26 cellular contexts compared by ENCODE assay signal in genomic region chr1:145806844-145807243, GRCh38.
"Had no signal": no experiment of that assay in that cellular context is flagged by ENCODE, and none has a peak within 500 bp of the region (broad histone marks: within the 10 kb centered on the region; RNA-seq: fewer than 3 reads in every experiment).

No MANE protein-coding gene starts in this region.

- H3K36me3 ChIP-seq: left ventricle myocardium inferior, neural progenitor cell, neutrophil, right atrium auricular region, right lobe of liver, stomach, thyroid gland, transverse colon, upper lobe of left lung, vagina had no signal

- DNase-seq: hypothalamus; immature natural killer cell; islet precursor cell; left ventricle myocardium inferior; mesendoderm; naive B cell; natural killer cell; nephron progenitor cell; occipital lobe; right lobe of liver; stimulated activated CD4-positive, alpha-beta T cell treated with anti-CD3 and anti-CD28 coated beads, Interleukin-1b, Interleukin-23, amount 100 ng/mL, for 48 hours; stimulated activated CD4-positive, alpha-beta T cell treated with anti-CD3 and anti-CD28 coated beads, Interleukin-2, amount 100 ng/mL, for 48 hours; stimulated activated naive B cell treated with anti-CD40 and anti-IgM and Interleukin-4, amounts not matched to agents 10 μg/mL and 1 μg/mL and 100 μg/mL, for 72 hours; stimulated activated naive CD8-positive, alpha-beta T cell treated with anti-CD3 and anti-CD28 coated beads, Interleukin-15, Interleukin-2, amounts not matched to agents 100 U/mL and 50 U/mL, for 24 hours; stomach; testis; thyroid gland; transverse colon; upper lobe of left lung had no signal

- H3K27me3 ChIP-seq: neural progenitor cell, neutrophil, right atrium auricular region, right lobe of liver, stomach, testis, thyroid gland, transverse colon, upper lobe of left lung, vagina had no signal

- ATAC-seq: natural killer cell; right lobe of liver; stimulated activated naive B cell treated with anti-CD40 and anti-IgM and Interleukin-4, amounts not matched to agents 10 μg/mL and 1 μg/mL and 100 μg/mL, for 72 hours; stimulated activated naive CD8-positive, alpha-beta T cell treated with anti-CD3 and anti-CD28 coated beads, Interleukin-15, Interleukin-2, amounts not matched to agents 100 U/mL and 50 U/mL, for 24 hours had no signal

- H2AFZ ChIP-seq: neural progenitor cell, parathyroid adenoma had no signal

- H3K9ac ChIP-seq: neural progenitor cell, parathyroid adenoma had no signal

- H3K4me1 ChIP-seq: right lobe of liver had no signal

- H3K9me3 ChIP-seq: left ventricle myocardium inferior, neutrophil, right atrium auricular region, right lobe of liver, stomach, testis, thyroid gland, transverse colon, upper lobe of left lung, vagina had no signal

- H3K4me3 ChIP-seq: left ventricle myocardium inferior, lung, neural progenitor cell, right atrium auricular region, right lobe of liver, smooth muscle cell, stomach, testis, thyroid gland, transverse colon, upper lobe of left lung, vagina had no signal

- H3K27ac ChIP-seq: left ventricle myocardium inferior, neural progenitor cell, neutrophil, parathyroid adenoma, right atrium auricular region, right lobe of liver, stomach, testis, thyroid gland, transverse colon, upper lobe of left lung, vagina had no signal

- H3K4me2 ChIP-seq: neural progenitor cell, smooth muscle cell had no signal
